Comparison of ENCODE assay signal across 11 cellular contexts in the genomic region with DNA sequence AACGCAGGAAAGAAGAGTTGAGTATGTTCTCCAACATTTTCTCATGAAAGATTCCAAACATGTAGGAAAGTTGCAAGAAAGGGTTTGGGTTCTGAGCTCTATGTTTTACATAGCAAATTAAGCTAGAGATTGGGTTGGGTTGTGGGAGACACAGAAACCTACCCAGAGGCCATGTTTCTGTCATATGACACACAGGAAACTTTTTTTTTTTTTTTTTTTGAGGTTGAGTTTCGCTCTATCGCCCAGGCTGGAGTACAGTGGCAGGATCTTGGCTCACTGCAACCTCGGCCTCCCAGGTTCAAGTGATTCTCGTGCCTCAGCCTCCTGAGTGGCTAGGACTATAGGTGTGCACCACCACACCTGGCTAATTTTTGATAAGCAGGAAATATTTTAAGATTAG. TPM values are rescaled to one million over a fixed set of nuclear protein-coding genes. Genes with fewer than 3 reads are reported as not detected.
DNase-seq lines count a peak whose midpoint lies in the region; ATAC-seq and TF ChIP-seq lines count a peak whose summit lies in the region.
"Had no signal": no experiment of that assay in that cellular context is flagged by ENCODE, and none has a peak within 500 bp of the region (broad histone marks: within the 10 kb centered on the region; RNA-seq: fewer than 3 reads in every experiment).

No MANE protein-coding gene starts in this region.

- no peaks in the 10 kb centered on the region for H3F3A ChIP-seq in neural progenitor cell (ENCODE audit: low read depth)

- H3K4me3 Mint-ChIP-seq in CD4-positive, alpha-beta T cell = peak overlapping the region; percentile 67
- no peak overlapping the region for H3K4me3 Mint-ChIP-seq in neural progenitor cell

- H3K36me3 ChIP-seq in ascending aorta (no peaks in the 10 kb centered on the region), neural progenitor cell (no peaks in the 10 kb centered on the region)

- POLR2A ChIA-PET in CD4-positive, alpha-beta T cell (lab: Charles Lee) = interaction anchor here (0.6 to 5.1 kb wide), 4 partner anchors 31 to 57 kb away, joined by 3 to 36 read pairs (median 4); no protein-coding TSS in a partner anchor

- H3K27ac Mint-ChIP-seq in CD4-positive, alpha-beta T cell = peak overlapping the region; percentile 84
- peak overlapping the region; percentile 39 for H3K27ac Mint-ChIP-seq in neural progenitor cell

- H3K27ac ChIP-seq in CD4-positive, alpha-beta T cell (ENCODE audit: low read depth, low read length) = no peak overlapping the region
- H3K27ac ChIP-seq in ascending aorta (peak overlapping the region; percentile 84 to 87), neural progenitor cell (no peak overlapping the region)
- H3K27ac ChIP-seq: RWPE1 had no signal

- H3K36me3 Mint-ChIP-seq in CD4-positive, alpha-beta T cell (ENCODE audit: low read depth) = peaks cover 49% of the 10 kb centered on the region
- H3K36me3 Mint-ChIP-seq in neural progenitor cell = no peaks in the 10 kb centered on the region

- DNase-seq in CD4-positive, alpha-beta T cell = no peak
- DNase-seq in HCEC 1CT (peak; percentile 13), ascending aorta (ENCODE audit: low spot score in 2 of 2) (no peak), neural progenitor cell (ENCODE audit: low spot score) (no peak), NCI-H1105 treated with DMSO at 0.1 percent for 48 hours (lab: John Stamatoyannopoulos, UW) (no peak), NCI-H510A treated with DMSO at 0.1 percent for 48 hours (lab: John Stamatoyannopoulos, UW) (no peak), mesenteric fat pad (ENCODE audit: low spot score) (no peak)
- DNase-seq: DMS79 treated with DMSO at 0.1 percent for 48 hours, NCI-H2029 had no signal

- no peaks in the 10 kb centered on the region for H3K27me3 Mint-ChIP-seq in CD4-positive, alpha-beta T cell
- H3K27me3 Mint-ChIP-seq in neural progenitor cell (ENCODE audit: insufficient read depth, low read depth) = peaks cover 2% of the 10 kb centered on the region

- no peaks in the 10 kb centered on the region for H3K9me3 Mint-ChIP-seq in CD4-positive, alpha-beta T cell
- H3K9me3 Mint-ChIP-seq in neural progenitor cell = no peaks in the 10 kb centered on the region

- no peak overlapping the region for H3K4me2 ChIP-seq in neural progenitor cell

- no peak for TF ChIP-seq CTCF in CD4-positive, alpha-beta T cell (IDR thresholded peaks at IDR 0.05)
- TF ChIP-seq CTCF in ascending aorta (IDR thresholded peaks at IDR 0.05) = no peak
- no peak for TF ChIP-seq CTCF in neural progenitor cell (IDR thresholded peaks at IDR 0.05)

- H3K79me2 ChIP-seq in neural progenitor cell (ENCODE audit: low read depth) = no peaks in the 10 kb centered on the region

- intact Hi-C loops in CD4-positive, alpha-beta T cell (cut with DNase I, micrococcal nuclease) = loop anchor here (5.0 kb wide), 2 partner anchors 32 to 57 kb away; no protein-coding TSS in a partner anchor
- intact Hi-C loops in ascending aorta (cut with DNase I) = loop anchor here (5.0 kb wide), 1 partner anchor 57 kb away; no protein-coding TSS in a partner anchor

- H3K9ac ChIP-seq in neural progenitor cell = no peak overlapping the region

- no peaks in the 10 kb centered on the region for H3K9me3 ChIP-seq in CD4-positive, alpha-beta T cell (ENCODE audit: control insufficient read depth, low read length)
- H3K9me3 ChIP-seq in ascending aorta (no peaks in the 10 kb centered on the region), neural progenitor cell (ENCODE audit: low read depth) (no peaks in the 10 kb centered on the region)

- peak overlapping the region; percentile 84 for H2AFZ ChIP-seq in neural progenitor cell (replicated peaks)

- no peak overlapping the region for H3K4me3 ChIP-seq in ascending aorta
- H3K4me3 ChIP-seq in neural progenitor cell = no peak overlapping the region

- peak; percentile 45 for ATAC-seq in CD4-positive, alpha-beta T cell (ENCODE audit: poor library complexity)
- ATAC-seq in GM18868 (IDR thresholded peaks at IDR 0.05; ENCODE audit: unreplicated experiment) = no peak

- no peaks in the 10 kb centered on the region for H4K20me1 ChIP-seq in neural progenitor cell (ENCODE audit: low read depth)

- peaks cover 0 to 5% of the 10 kb centered on the region in 2 donors for H3K4me1 ChIP-seq in ascending aorta
- peaks cover 7% of the 10 kb centered on the region for H3K4me1 ChIP-seq in neural progenitor cell

- CTCF ChIA-PET in CD4-positive, alpha-beta T cell (lab: Charles Lee) = interaction anchor here (0.7 to 1.4 kb wide), 5 partner anchors 10 to 94 kb away, joined by 3 to 4 read pairs (median 3); no protein-coding TSS in a partner anchor

- H3K27me3 ChIP-seq in CD4-positive, alpha-beta T cell (ENCODE audit: control insufficient read depth, insufficient read depth, low read length) = no peaks in the 10 kb centered on the region
- H3K27me3 ChIP-seq in ascending aorta (no peaks in the 10 kb centered on the region), neural progenitor cell (no peaks in the 10 kb centered on the region)

- H3K4me1 Mint-ChIP-seq in CD4-positive, alpha-beta T cell (ENCODE audit: low read depth) = peaks cover 84% of the 10 kb centered on the region
- H3K4me1 Mint-ChIP-seq in neural progenitor cell = peaks cover 26% of the 10 kb centered on the region

RNA-seq across cellular contexts. Expression of gene DOCK10, which starts 57.6 kb away (rescaled TPM):
- total RNA-seq in CD4-positive, alpha-beta T cell = 100 to 1,000 TPM; 184 to 209 TPM
- 30.9 TPM for total RNA-seq in ascending aorta
- 1.1 and 1.5 TPM in 2 replicates for total RNA-seq in neural progenitor cell (ENCODE audit: low replicate concordance)
- 16.0 TPM for total RNA-seq in mesenteric fat pad

Comparison
In these comparisons a context has a peak if more than half of its experiments do, and no peak if none do; other contexts are left out.
1. H3K27ac ChIP-seq: peak in ascending aorta (2 of 2); none in CD4-positive, alpha-beta T cell (single experiment) and neural progenitor cell (single experiment).